In the genomic region with DNA sequence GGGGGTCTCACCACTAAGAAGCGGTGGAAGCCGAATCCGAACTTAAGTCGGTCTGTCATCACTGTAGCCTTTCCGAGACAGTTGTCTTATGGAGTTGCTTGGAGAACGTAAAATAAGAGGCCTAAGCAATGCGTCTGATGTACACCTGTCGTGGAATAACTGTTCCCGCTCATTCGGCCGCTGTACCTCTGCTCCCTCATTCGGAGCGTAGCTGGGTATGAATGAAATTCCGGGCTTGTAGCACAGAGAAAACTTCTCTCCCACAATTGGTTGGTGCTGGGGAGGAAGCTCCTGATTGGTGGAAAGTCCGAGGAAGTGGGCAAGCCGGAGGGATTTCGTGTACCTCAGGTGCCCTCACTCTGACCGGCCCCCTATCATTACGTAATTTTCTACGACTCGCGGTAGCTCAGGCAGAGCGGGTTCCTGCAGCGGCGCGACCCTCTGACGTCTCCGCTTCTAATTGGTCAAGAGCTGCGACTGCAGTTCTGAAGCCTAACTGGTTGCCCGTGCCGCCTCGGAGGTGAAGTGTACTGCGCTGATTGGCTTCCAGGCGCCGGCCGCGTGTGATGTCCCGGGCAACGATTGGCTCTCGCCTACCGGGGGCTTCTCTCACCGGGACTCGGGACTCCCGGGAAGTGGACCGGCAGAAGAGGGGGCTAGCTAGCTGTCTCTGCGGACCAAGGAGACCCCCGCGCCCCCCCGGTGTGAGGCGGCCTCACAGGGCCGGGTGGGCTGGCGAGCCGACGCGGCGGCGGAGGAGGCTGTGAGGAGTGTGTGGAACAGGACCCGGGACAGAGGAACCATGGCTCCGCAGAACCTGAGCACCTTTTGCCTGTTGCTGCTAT, we compare ENCODE assay signal across 1 cellular context.
TF ChIP-seq lines count a peak whose summit lies in the region.

A gene (plus strand): TSS at position 625 of the 845 bp plus-strand sequence. CDS start 178 bp downstream, at position 803.

TF ChIP-seq in GM12878, 131 proteins besides CTCF, POLR2A, EP300 and RAD21 (continued from another document and continues in another):
- TF ChIP-seq SIN3A (IDR thresholded peaks at IDR 0.05; ENCODE audit: low read depth, low read length) (peak; percentile 39), CREM (IDR thresholded peaks at IDR 0.05; ENCODE audit: low read depth) (peak; percentile 99), PML (IDR thresholded peaks at IDR 0.05; ENCODE audit: low read length) (peak; percentile 91), MTA3 (IDR thresholded peaks at IDR 0.05; ENCODE audit: borderline replicate concordance, low read length) (no peak), ZSCAN29 (IDR thresholded peaks at IDR 0.05) (no peak), ZNF217 (IDR thresholded peaks at IDR 0.05) (no peak), CEBPB (IDR thresholded peaks at IDR 0.05; ENCODE audit: borderline replicate concordance in 1 of 2, low read depth in 2 of 2, low read length in 2 of 2) (peak in 1 of 2 experiments; percentile 45; a peak in 1 of 4 replicates), JUNB (IDR thresholded peaks at IDR 0.05) (no peak), NR2C1 (IDR thresholded peaks at IDR 0.05) (no peak), DPF2 (IDR thresholded peaks at IDR 0.05) (no peak), RBBP5 (conservative IDR thresholded peaks at IDR 0.05) (no peak), HDGF (IDR thresholded peaks at IDR 0.05) (no peak), SPI1 (IDR thresholded peaks at IDR 0.05; ENCODE audit: borderline replicate concordance, insufficient read depth, low read depth, low read length) (peak; percentile 62; the same call in 1 of the 2 replicates), IKZF2 (IDR thresholded peaks at IDR 0.05) (no peak), NBN (IDR thresholded peaks at IDR 0.05) (peak; percentile 92), CREB1 (IDR thresholded peaks at IDR 0.05; ENCODE audit: low read depth) (peak; percentile 99), KAT2A (conservative IDR thresholded peaks at IDR 0.05; ENCODE audit: control insufficient read depth, low read depth, low read length) (no peak), SREBF1 (IDR thresholded peaks at IDR 0.05; ENCODE audit: low read length) (peak; percentile 36; the same call in 1 of the 2 replicates), ZNF24 (IDR thresholded peaks at IDR 0.05) (no peak), FOS (IDR thresholded peaks at IDR 0.05; ENCODE audit: borderline replicate concordance, extremely low read depth, insufficient read length) (peak; percentile 49), CHD4 (IDR thresholded peaks at IDR 0.05) (no peak), ZNF207 (IDR thresholded peaks at IDR 0.05; ENCODE audit: borderline replicate concordance) (no peak), NR2C2 (IDR thresholded peaks at IDR 0.05; ENCODE audit: borderline replicate concordance, control insufficient read depth, insufficient read length, low read depth) (no peak), STAT1 (conservative IDR thresholded peaks at IDR 0.05) (no peak)
- TF ChIP-seq, protein P1, sequence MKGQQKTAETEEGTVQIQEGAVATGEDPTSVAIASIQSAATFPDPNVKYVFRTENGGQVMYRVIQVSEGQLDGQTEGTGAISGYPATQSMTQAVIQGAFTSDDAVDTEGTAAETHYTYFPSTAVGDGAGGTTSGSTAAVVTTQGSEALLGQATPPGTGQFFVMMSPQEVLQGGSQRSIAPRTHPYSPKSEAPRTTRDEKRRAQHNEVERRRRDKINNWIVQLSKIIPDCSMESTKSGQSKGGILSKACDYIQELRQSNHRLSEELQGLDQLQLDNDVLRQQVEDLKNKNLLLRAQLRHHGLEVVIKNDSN (IDR thresholded peaks at IDR 0.05; ENCODE audit: borderline replicate concordance, extremely low read length, insufficient read depth, low read depth, low read length), result no peak
- TF ChIP-seq, protein P2, sequence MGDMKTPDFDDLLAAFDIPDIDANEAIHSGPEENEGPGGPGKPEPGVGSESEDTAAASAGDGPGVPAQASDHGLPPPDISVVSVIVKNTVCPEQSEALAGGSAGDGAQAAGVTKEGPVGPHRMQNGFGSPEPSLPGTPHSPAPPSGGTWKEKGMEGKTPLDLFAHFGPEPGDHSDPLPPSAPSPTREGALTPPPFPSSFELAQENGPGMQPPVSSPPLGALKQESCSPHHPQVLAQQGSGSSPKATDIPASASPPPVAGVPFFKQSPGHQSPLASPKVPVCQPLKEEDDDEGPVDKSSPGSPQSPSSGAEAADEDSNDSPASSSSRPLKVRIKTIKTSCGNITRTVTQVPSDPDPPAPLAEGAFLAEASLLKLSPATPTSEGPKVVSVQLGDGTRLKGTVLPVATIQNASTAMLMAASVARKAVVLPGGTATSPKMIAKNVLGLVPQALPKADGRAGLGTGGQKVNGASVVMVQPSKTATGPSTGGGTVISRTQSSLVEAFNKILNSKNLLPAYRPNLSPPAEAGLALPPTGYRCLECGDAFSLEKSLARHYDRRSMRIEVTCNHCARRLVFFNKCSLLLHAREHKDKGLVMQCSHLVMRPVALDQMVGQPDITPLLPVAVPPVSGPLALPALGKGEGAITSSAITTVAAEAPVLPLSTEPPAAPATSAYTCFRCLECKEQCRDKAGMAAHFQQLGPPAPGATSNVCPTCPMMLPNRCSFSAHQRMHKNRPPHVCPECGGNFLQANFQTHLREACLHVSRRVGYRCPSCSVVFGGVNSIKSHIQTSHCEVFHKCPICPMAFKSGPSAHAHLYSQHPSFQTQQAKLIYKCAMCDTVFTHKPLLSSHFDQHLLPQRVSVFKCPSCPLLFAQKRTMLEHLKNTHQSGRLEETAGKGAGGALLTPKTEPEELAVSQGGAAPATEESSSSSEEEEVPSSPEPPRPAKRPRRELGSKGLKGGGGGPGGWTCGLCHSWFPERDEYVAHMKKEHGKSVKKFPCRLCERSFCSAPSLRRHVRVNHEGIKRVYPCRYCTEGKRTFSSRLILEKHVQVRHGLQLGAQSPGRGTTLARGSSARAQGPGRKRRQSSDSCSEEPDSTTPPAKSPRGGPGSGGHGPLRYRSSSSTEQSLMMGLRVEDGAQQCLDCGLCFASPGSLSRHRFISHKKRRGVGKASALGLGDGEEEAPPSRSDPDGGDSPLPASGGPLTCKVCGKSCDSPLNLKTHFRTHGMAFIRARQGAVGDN (IDR thresholded peaks at IDR 0.05), result no peak
- TF ChIP-seq, protein P3, sequence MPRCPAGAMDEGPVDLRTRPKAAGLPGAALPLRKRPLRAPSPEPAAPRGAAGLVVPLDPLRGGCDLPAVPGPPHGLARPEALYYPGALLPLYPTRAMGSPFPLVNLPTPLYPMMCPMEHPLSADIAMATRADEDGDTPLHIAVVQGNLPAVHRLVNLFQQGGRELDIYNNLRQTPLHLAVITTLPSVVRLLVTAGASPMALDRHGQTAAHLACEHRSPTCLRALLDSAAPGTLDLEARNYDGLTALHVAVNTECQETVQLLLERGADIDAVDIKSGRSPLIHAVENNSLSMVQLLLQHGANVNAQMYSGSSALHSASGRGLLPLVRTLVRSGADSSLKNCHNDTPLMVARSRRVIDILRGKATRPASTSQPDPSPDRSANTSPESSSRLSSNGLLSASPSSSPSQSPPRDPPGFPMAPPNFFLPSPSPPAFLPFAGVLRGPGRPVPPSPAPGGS (IDR thresholded peaks at IDR 0.05; ENCODE audit: borderline replicate concordance, insufficient read depth, low read depth, low read length, poor library complexity, severe bottlenecking), result no peak
- TF ChIP-seq, protein P4, sequence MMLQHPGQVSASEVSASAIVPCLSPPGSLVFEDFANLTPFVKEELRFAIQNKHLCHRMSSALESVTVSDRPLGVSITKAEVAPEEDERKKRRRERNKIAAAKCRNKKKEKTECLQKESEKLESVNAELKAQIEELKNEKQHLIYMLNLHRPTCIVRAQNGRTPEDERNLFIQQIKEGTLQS (IDR thresholded peaks at IDR 0.05; ENCODE audit: borderline replicate concordance, extremely low read depth, low read depth, low read length), result peak; percentile 67; the same call in 1 of the 2 replicates
- TF ChIP-seq, protein P5, sequence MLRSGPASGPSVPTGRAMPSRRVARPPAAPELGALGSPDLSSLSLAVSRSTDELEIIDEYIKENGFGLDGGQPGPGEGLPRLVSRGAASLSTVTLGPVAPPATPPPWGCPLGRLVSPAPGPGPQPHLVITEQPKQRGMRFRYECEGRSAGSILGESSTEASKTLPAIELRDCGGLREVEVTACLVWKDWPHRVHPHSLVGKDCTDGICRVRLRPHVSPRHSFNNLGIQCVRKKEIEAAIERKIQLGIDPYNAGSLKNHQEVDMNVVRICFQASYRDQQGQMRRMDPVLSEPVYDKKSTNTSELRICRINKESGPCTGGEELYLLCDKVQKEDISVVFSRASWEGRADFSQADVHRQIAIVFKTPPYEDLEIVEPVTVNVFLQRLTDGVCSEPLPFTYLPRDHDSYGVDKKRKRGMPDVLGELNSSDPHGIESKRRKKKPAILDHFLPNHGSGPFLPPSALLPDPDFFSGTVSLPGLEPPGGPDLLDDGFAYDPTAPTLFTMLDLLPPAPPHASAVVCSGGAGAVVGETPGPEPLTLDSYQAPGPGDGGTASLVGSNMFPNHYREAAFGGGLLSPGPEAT (IDR thresholded peaks at IDR 0.05; ENCODE audit: low read depth), result peak; percentile 83
- TF ChIP-seq, protein P6, sequence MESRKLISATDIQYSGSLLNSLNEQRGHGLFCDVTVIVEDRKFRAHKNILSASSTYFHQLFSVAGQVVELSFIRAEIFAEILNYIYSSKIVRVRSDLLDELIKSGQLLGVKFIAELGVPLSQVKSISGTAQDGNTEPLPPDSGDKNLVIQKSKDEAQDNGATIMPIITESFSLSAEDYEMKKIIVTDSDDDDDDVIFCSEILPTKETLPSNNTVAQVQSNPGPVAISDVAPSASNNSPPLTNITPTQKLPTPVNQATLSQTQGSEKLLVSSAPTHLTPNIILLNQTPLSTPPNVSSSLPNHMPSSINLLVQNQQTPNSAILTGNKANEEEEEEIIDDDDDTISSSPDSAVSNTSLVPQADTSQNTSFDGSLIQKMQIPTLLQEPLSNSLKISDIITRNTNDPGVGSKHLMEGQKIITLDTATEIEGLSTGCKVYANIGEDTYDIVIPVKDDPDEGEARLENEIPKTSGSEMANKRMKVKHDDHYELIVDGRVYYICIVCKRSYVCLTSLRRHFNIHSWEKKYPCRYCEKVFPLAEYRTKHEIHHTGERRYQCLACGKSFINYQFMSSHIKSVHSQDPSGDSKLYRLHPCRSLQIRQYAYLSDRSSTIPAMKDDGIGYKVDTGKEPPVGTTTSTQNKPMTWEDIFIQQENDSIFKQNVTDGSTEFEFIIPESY (IDR thresholded peaks at IDR 0.05), result no peak
- TF ChIP-seq, protein P7, sequence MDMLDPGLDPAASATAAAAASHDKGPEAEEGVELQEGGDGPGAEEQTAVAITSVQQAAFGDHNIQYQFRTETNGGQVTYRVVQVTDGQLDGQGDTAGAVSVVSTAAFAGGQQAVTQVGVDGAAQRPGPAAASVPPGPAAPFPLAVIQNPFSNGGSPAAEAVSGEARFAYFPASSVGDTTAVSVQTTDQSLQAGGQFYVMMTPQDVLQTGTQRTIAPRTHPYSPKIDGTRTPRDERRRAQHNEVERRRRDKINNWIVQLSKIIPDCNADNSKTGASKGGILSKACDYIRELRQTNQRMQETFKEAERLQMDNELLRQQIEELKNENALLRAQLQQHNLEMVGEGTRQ (IDR thresholded peaks at IDR 0.05; ENCODE audit: borderline replicate concordance, low read depth, low read length), result no peak; the same call in 1 of the 2 replicates
- TF ChIP-seq, protein P8, sequence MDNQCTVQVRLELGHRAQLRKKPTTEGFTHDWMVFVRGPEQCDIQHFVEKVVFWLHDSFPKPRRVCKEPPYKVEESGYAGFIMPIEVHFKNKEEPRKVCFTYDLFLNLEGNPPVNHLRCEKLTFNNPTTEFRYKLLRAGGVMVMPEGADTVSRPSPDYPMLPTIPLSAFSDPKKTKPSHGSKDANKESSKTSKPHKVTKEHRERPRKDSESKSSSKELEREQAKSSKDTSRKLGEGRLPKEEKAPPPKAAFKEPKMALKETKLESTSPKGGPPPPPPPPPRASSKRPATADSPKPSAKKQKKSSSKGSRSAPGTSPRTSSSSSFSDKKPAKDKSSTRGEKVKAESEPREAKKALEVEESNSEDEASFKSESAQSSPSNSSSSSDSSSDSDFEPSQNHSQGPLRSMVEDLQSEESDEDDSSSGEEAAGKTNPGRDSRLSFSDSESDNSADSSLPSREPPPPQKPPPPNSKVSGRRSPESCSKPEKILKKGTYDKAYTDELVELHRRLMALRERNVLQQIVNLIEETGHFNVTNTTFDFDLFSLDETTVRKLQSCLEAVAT (IDR thresholded peaks at IDR 0.05), result peak; percentile 66
- TF ChIP-seq, protein P9, sequence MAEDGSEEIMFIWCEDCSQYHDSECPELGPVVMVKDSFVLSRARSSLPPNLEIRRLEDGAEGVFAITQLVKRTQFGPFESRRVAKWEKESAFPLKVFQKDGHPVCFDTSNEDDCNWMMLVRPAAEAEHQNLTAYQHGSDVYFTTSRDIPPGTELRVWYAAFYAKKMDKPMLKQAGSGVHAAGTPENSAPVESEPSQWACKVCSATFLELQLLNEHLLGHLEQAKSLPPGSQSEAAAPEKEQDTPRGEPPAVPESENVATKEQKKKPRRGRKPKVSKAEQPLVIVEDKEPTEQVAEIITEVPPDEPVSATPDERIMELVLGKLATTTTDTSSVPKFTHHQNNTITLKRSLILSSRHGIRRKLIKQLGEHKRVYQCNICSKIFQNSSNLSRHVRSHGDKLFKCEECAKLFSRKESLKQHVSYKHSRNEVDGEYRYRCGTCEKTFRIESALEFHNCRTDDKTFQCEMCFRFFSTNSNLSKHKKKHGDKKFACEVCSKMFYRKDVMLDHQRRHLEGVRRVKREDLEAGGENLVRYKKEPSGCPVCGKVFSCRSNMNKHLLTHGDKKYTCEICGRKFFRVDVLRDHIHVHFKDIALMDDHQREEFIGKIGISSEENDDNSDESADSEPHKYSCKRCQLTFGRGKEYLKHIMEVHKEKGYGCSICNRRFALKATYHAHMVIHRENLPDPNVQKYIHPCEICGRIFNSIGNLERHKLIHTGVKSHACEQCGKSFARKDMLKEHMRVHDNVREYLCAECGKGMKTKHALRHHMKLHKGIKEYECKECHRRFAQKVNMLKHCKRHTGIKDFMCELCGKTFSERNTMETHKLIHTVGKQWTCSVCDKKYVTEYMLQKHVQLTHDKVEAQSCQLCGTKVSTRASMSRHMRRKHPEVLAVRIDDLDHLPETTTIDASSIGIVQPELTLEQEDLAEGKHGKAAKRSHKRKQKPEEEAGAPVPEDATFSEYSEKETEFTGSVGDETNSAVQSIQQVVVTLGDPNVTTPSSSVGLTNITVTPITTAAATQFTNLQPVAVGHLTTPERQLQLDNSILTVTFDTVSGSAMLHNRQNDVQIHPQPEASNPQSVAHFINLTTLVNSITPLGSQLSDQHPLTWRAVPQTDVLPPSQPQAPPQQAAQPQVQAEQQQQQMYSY (CRISPR knock-in tag; IDR thresholded peaks at IDR 0.05), result no peak
- TF ChIP-seq, protein P10, sequence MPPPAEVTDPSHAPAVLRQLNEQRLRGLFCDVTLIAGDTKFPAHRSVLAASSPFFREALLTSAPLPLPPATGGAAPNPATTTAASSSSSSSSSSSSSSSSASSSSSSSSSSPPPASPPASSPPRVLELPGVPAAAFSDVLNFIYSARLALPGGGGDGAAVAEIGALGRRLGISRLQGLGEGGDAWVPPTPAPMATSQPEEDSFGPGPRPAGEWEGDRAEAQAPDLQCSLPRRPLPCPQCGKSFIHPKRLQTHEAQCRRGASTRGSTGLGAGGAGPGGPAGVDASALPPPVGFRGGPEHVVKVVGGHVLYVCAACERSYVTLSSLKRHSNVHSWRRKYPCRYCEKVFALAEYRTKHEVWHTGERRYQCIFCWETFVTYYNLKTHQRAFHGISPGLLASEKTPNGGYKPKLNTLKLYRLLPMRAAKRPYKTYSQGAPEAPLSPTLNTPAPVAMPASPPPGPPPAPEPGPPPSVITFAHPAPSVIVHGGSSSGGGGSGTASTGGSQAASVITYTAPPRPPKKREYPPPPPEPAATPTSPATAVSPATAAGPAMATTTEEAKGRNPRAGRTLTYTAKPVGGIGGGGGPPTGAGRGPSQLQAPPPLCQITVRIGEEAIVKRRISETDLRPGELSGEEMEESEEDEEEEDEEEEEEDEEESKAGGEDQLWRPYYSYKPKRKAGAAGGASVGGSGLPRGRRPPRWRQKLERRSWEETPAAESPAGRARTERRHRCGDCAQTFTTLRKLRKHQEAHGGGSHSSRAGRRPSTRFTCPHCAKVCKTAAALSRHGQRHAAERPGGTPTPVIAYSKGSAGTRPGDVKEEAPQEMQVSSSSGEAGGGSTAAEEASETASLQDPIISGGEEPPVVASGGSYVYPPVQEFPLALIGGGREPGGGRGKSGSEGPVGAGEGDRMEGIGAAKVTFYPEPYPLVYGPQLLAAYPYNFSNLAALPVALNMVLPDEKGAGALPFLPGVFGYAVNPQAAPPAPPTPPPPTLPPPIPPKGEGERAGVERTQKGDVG (CRISPR knock-in tag; IDR thresholded peaks at IDR 0.05), result no peak
